8 cellular contexts compared by ENCODE assay signal in the genomic region with DNA sequence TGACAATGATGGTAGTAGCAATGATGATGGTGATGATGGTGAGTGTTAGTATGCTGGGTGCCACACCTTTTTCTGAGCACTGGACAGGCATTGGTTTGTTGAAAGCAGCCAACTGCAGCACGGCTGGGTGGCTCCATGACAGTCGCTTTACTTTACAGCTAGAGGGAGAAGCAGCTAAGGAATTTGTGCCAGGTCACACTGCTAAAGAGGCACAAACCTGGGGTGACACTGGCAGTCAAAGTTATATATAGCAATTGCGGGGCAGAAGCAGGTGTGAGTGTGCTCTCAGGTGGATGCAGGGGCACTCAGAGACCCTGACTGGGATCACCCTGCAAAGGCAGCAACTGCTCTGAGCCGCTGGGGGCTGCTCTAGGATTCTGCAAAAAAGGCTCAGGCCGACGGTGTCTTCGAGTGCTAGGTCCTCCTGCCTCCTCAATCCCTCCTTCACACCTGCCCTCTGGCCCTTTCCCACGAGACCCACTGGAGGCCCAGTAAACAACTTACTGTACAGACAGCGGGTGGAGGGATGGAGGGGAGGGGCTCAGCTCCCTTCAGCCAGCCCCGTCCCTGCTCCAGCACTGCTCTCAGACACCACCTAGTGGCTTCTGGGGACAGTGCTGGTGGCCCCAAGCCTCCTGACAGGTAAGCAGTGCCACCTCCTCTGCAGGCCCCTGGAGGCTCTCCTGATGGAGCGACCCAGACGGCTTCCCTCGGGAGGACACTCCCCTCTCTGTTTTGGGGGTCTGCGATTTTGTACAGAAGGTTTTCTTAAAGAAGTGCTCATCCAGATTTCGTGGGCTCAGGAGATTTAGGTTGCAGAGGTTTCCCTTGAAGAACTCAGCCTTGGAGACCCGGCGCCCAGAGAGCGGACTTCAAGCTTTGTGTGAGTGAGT. TPM values are rescaled to one million over a fixed set of nuclear protein-coding genes. Genes with fewer than 3 reads are reported as not detected.
DNase-seq lines count a peak whose midpoint lies in the region; ATAC-seq, FAIRE-seq and TF ChIP-seq lines count a peak whose summit lies in the region.

No MANE protein-coding gene starts in this region.

- H3K36me3 Mint-ChIP-seq in CD4-positive, CD25-positive, alpha-beta regulatory T cell = peaks cover 6% of the 10 kb centered on the region
- H3K36me3 Mint-ChIP-seq in activated T-cell treated with anti-CD3 and anti-CD28 coated beads, Interleukin-2, amount 50 U/mL, for 24 hours (ENCODE audit: low read depth) = peaks cover 51% of the 10 kb centered on the region

- ATAC-seq in CD4-positive, CD25-positive, alpha-beta regulatory T cell (ENCODE audit: low read depth in 2 of 2) = peak; percentile 60 to 68
- ATAC-seq in GM19452 (IDR thresholded peaks at IDR 0.05; ENCODE audit: unreplicated experiment) = peak; percentile 48

- intact Hi-C loops in testis (cut with DNase I; ENCODE audit: low total_unique reads) = loop anchor here (5.0 kb wide), 1 partner anchor 80 kb away; a partner anchor contains a TSS

- H3K4me1 ChIP-seq in CD4-positive, CD25-positive, alpha-beta regulatory T cell (ENCODE audit: control insufficient read depth, insufficient read depth, low read length, poor library complexity, severe bottlenecking) = peaks cover 23% of the 10 kb centered on the region
- peaks cover 45% of the 10 kb centered on the region for H3K4me1 ChIP-seq in testis

- TF ChIP-seq CTCF in testis (IDR thresholded peaks at IDR 0.05) = peak; percentile 64 to 81 (median 75)

- no peaks in the 10 kb centered on the region for H3K27me3 ChIP-seq in CD4-positive, CD25-positive, alpha-beta regulatory T cell (ENCODE audit: control insufficient read depth, insufficient read depth, low read length)
- H3K27me3 ChIP-seq in testis = no peaks in the 10 kb centered on the region

- 41 to 54% methylated on average over 15 to 18 of the region's 18 CpGs for WGBS in testis, 2 donors

- no peak for TF ChIP-seq POLR2A in testis (IDR thresholded peaks at IDR 0.05)

- peaks cover 0 to 5% (median 1%) of the 10 kb centered on the region in 7 donors for H3K9me3 Mint-ChIP-seq in CD4-positive, CD25-positive, alpha-beta regulatory T cell
- peaks cover 5% of the 10 kb centered on the region for H3K9me3 Mint-ChIP-seq in activated T-cell treated with anti-CD3 and anti-CD28 coated beads, Interleukin-2, amount 50 U/mL, for 24 hours

- no peak overlapping the region for H3K27ac ChIP-seq in CD4-positive, CD25-positive, alpha-beta regulatory T cell (ENCODE audit: insufficient read depth, low read length, poor library complexity, severe bottlenecking)
- H3K27ac ChIP-seq in testis = no peak overlapping the region

- H3K36me3 ChIP-seq in CD4-positive, CD25-positive, alpha-beta regulatory T cell (ENCODE audit: control insufficient read depth, insufficient read depth, low read length) = no peaks in the 10 kb centered on the region
- H3K36me3 ChIP-seq in testis (ENCODE audit: low read depth, missing control alignments) = no peaks in the 10 kb centered on the region

- no peaks in the 10 kb centered on the region for H3K9me3 ChIP-seq in CD4-positive, CD25-positive, alpha-beta regulatory T cell (ENCODE audit: control insufficient read depth in 2 of 2, low read length in 2 of 2)
- H3K9me3 ChIP-seq in testis = no peaks in the 10 kb centered on the region

- DNase-seq in CD4-positive, CD25-positive, alpha-beta regulatory T cell = peak; percentile 63 to 79 (median 74)
- peak; percentile 77 for DNase-seq in Kasumi-1 (lab: John Stamatoyannopoulos, UW)
- peak; percentile 71 for DNase-seq in RCC 7860 (ENCODE audit: low spot score)
- peak; percentile 84 for DNase-seq in activated T-cell treated with anti-CD3 and anti-CD28 coated beads, Interleukin-2, amount 50 U/mL, for 24 hours
- peak; percentile 56 for DNase-seq in fibroblast of gingiva (ENCODE audit: low read depth)
- peak in 48 of 56 donors; percentile 6 to 80 (median 48) for DNase-seq in nucleus accumbens (lab: John Stamatoyannopoulos, UW)
- DNase-seq in testis = peak; percentile 83

- peak overlapping the region; percentile 16 to 95 (median 58) for H3K4me3 Mint-ChIP-seq in CD4-positive, CD25-positive, alpha-beta regulatory T cell
- no peak overlapping the region for H3K4me3 Mint-ChIP-seq in activated T-cell treated with anti-CD3 and anti-CD28 coated beads, Interleukin-2, amount 50 U/mL, for 24 hours

- no peak for FAIRE-seq in RCC 7860 (lab: Jason Lieb, UNC)

- H3K27me3 Mint-ChIP-seq in CD4-positive, CD25-positive, alpha-beta regulatory T cell = no peaks in the 10 kb centered on the region
- H3K27me3 Mint-ChIP-seq in activated T-cell treated with anti-CD3 and anti-CD28 coated beads, Interleukin-2, amount 50 U/mL, for 24 hours = no peaks in the 10 kb centered on the region

- H3K4me3 ChIP-seq in CD4-positive, CD25-positive, alpha-beta regulatory T cell (ENCODE audit: low read depth, low read length) = no peak overlapping the region
- no peak overlapping the region for H3K4me3 ChIP-seq in testis

- no peak overlapping the region for H3K27ac Mint-ChIP-seq in CD4-positive, CD25-positive, alpha-beta regulatory T cell
- peak overlapping the region; percentile 64 for H3K27ac Mint-ChIP-seq in activated T-cell treated with anti-CD3 and anti-CD28 coated beads, Interleukin-2, amount 50 U/mL, for 24 hours

- H3K4me1 Mint-ChIP-seq in CD4-positive, CD25-positive, alpha-beta regulatory T cell = peaks cover 0 to 36% (median 18%) of the 10 kb centered on the region in 4 donors
- peaks cover 20% of the 10 kb centered on the region for H3K4me1 Mint-ChIP-seq in activated T-cell treated with anti-CD3 and anti-CD28 coated beads, Interleukin-2, amount 50 U/mL, for 24 hours (ENCODE audit: low read depth)

RNA-seq across cellular contexts. Expression of a gene that starts 4.4 kb away (rescaled TPM):
- total RNA-seq in CD4-positive, CD25-positive, alpha-beta regulatory T cell = 1,991 TPM
- 1,000 to 10,000 TPM; 1,945 to 3,094 (median 2,628) TPM for polyA plus RNA-seq in CD4-positive, CD25-positive, alpha-beta regulatory T cell
- 1,000 to 10,000 TPM in 1 of 2 donors, 100 to 1,000 TPM in 1; 548 to 1,387 TPM for total RNA-seq in testis
- 1,052 TPM for polyA plus RNA-seq in testis (ENCODE audit: insufficient read depth, low read depth, low replicate concordance)

RNA-seq across cellular contexts. Expression of a gene that starts 15.4 kb away (rescaled TPM):
- total RNA-seq in CD4-positive, CD25-positive, alpha-beta regulatory T cell = 0.91 TPM
- under 1 TPM in 1 of 4 donors, not detected in 3; 0.30 TPM for polyA plus RNA-seq in CD4-positive, CD25-positive, alpha-beta regulatory T cell
- 100 to 1,000 TPM; 121 to 144 TPM for total RNA-seq in testis
- 33.2 TPM for polyA plus RNA-seq in testis (ENCODE audit: insufficient read depth, low read depth, low replicate concordance)

RNA-seq across cellular contexts. Expression of a gene that starts 24.5 kb away (rescaled TPM):
- 7.0 TPM for total RNA-seq in CD4-positive, CD25-positive, alpha-beta regulatory T cell
- polyA plus RNA-seq in CD4-positive, CD25-positive, alpha-beta regulatory T cell = 1 to 10 TPM in 2 of 4 donors, under 1 TPM in 2; 0.49 to 1.7 (median 1.1) TPM
- total RNA-seq in testis = 10 to 100 TPM; 51.0 to 58.6 TPM
- 83.0 TPM for polyA plus RNA-seq in testis (ENCODE audit: insufficient read depth, low read depth, low replicate concordance)

RNA-seq across cellular contexts. Expression of a gene that starts 44.8 kb away (rescaled TPM):
- not detected for total RNA-seq in CD4-positive, CD25-positive, alpha-beta regulatory T cell
- polyA plus RNA-seq in CD4-positive, CD25-positive, alpha-beta regulatory T cell = not detected
- total RNA-seq in testis = 1 to 10 TPM in 1 of 2 donors, under 1 TPM in 1; 0.81 to 1.3 TPM
- polyA plus RNA-seq in testis (ENCODE audit: insufficient read depth, low read depth, low replicate concordance) = 2.8 TPM

Comparison
In these comparisons a context has a peak if more than half of its experiments do, and no peak if none do; other contexts are left out.
1. RNA of a gene that starts 15.4 kb away (total RNA-seq): 121 to 144 TPM in testis; 0.91 TPM in CD4-positive, CD25-positive, alpha-beta regulatory T cell (single experiment); every median in the first group is over 10 times any median in the second.
2. Peak in every context shown above with its lines, with median percentiles within 50 percentile points of each other: DNase-seq.